Comparison of ENCODE assay signal across 8 cellular contexts in the genomic region with DNA sequence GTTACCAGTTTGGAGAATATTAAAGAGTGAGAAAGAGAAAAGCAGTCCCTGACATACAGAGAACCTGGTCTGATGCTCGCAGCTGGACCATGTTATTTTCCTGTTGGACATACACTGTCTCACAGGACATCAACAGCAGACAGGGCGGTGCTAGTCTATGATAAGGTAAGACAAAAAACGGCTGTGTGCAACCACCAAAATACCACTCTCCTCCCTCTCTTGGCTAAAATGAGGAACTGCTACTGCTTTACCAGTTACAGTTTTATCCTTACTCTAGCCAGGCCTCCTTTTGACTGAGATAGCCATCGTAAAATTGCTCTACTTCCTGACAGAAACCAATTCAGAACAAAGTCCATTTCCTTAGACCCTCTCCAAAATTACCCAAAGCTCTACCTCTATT. TPM values are rescaled to one million over a fixed set of nuclear protein-coding genes. Genes with fewer than 3 reads are reported as not detected.
A peak's percentile ranks its signal among the peaks of the same experiment; 100 is the strongest.
DNase-seq lines count a peak whose midpoint lies in the region; ATAC-seq, FAIRE-seq and TF ChIP-seq lines count a peak whose summit lies in the region.

No MANE protein-coding gene starts in this region.

- H3K27me3 Mint-ChIP-seq in chondrocyte (ENCODE audit: low read depth): peaks cover 4% of the 10 kb centered on the region
- peaks cover 8% of the 10 kb centered on the region for H3K27me3 Mint-ChIP-seq in activated CD4-positive, alpha-beta memory T cell treated with anti-CD3 and anti-CD28 coated beads for 36 hours

- peak; percentile 33 for TF ChIP-seq CTCF in chondrocyte (IDR thresholded peaks at IDR 0.05)

- no peak overlapping the region for H3K27ac ChIP-seq in caudate nucleus (ENCODE audit: low read depth, low read length)

- H3K27ac Mint-ChIP-seq in chondrocyte (ENCODE audit: unreplicated experiment): peak overlapping the region; percentile 76
- no peak overlapping the region for H3K27ac Mint-ChIP-seq in activated CD4-positive, alpha-beta memory T cell treated with anti-CD3 and anti-CD28 coated beads for 36 hours

- peaks cover 30% of the 10 kb centered on the region for H3K4me1 Mint-ChIP-seq in chondrocyte (ENCODE audit: low read depth)
- peaks cover 8% of the 10 kb centered on the region for H3K4me1 Mint-ChIP-seq in activated CD4-positive, alpha-beta memory T cell treated with anti-CD3 and anti-CD28 coated beads for 36 hours (ENCODE audit: low read depth)

- peak; percentile 100 for ATAC-seq in GM21528 (IDR thresholded peaks at IDR 0.05; ENCODE audit: low FRiP score, unreplicated experiment)

- POLR2A ChIA-PET in activated CD4-positive, alpha-beta memory T cell treated with anti-CD3 and anti-CD28 coated beads for 36 hours (lab: Charles Lee): no interaction called here

- TF ChIP-seq POLR2A in GM12891 (IDR thresholded peaks at IDR 0.05; ENCODE audit: low read depth, low read length): no peak

- peak; percentile 81 for FAIRE-seq in GM12891 (lab: Jason Lieb, UNC)

- intact Hi-C loops in activated CD4-positive, alpha-beta memory T cell treated with anti-CD3 and anti-CD28 coated beads for 36 hours (cut with micrococcal nuclease): loop anchor here (1.0 kb wide), 1 partner anchor 47 kb away; a partner anchor contains a TSS

- peaks cover 11% of the 10 kb centered on the region for H3K36me3 Mint-ChIP-seq in chondrocyte (ENCODE audit: low read depth)
- H3K36me3 Mint-ChIP-seq in activated CD4-positive, alpha-beta memory T cell treated with anti-CD3 and anti-CD28 coated beads for 36 hours: no peaks in the 10 kb centered on the region

- H3K4me3 Mint-ChIP-seq in chondrocyte (ENCODE audit: unreplicated experiment): no peak overlapping the region
- no peak overlapping the region for H3K4me3 Mint-ChIP-seq in activated CD4-positive, alpha-beta memory T cell treated with anti-CD3 and anti-CD28 coated beads for 36 hours

- CTCF ChIA-PET in activated CD4-positive, alpha-beta memory T cell treated with anti-CD3 and anti-CD28 coated beads for 36 hours (lab: Charles Lee): no interaction called here

- peaks cover 15% of the 10 kb centered on the region for H3K9me3 Mint-ChIP-seq in chondrocyte (ENCODE audit: low read depth)
- H3K9me3 Mint-ChIP-seq in activated CD4-positive, alpha-beta memory T cell treated with anti-CD3 and anti-CD28 coated beads for 36 hours: peaks cover 6% of the 10 kb centered on the region

- DNase-seq in GM12891 (ENCODE audit: insufficient read length, low spot score) (peak; percentile 24), HT-29 (ENCODE audit: low spot score) (peak; percentile 48), chondrocyte (ENCODE audit: low spot score) (no peak), DMS79 (lab: John Stamatoyannopoulos, UW) (no peak), caudate nucleus (lab: John Stamatoyannopoulos, UW) (no peak)
- no peak for DNase-seq in activated CD4-positive, alpha-beta memory T cell treated with anti-CD3 and anti-CD28 coated beads for 36 hours
- no peak for DNase-seq in stimulated activated CD4-positive, alpha-beta T cell treated with anti-CD3 and anti-CD28 coated beads, Interleukin-4, amount 100 ng/mL, for 1 hour

TF ChIP-seq in GM12891, 5 proteins besides CTCF, POLR2A, EP300 and RAD21:
- TF ChIP-seq SPI1 (IDR thresholded peaks at IDR 0.05; ENCODE audit: low read depth, low read length) (peak; percentile 98), PAX5 (IDR thresholded peaks at IDR 0.05; ENCODE audit: insufficient read depth, low read length, severe bottlenecking) (no peak)

RNA-seq across cellular contexts. Expression of a gene that starts 47.0 kb away (rescaled TPM):
- 47.6 TPM for polyA plus RNA-seq in GM12891 (2012; ENCODE audit: low read depth, missing spikeins)
- 25.2 and 31.4 TPM in 2 replicates for total RNA-seq in HT-29 (2014; rRNA removed; shearing (Covaris generic))
- 73.4 to 106 TPM (median 74.4 TPM) in 3 replicates for total RNA-seq in chondrocyte
- total RNA-seq in activated CD4-positive, alpha-beta memory T cell treated with anti-CD3 and anti-CD28 coated beads for 36 hours: 100 to 1,000 TPM; 103 to 120 TPM

Comparison
In these comparisons a context has a peak if more than half of its experiments do, and no peak if none do; other contexts are left out.
1. DNase-seq: peak in GM12891 (single experiment) and HT-29 (single experiment); none in chondrocyte (single experiment), DMS79 (single experiment), activated CD4-positive, alpha-beta memory T cell treated with anti-CD3 and anti-CD28 coated beads for 36 hours (single experiment), caudate nucleus (0 of 61) and stimulated activated CD4-positive, alpha-beta T cell treated with anti-CD3 and anti-CD28 coated beads, Interleukin-4, amount 100 ng/mL, for 1 hour (single experiment).